22 cellular contexts compared by ENCODE assay signal in genomic region chr2:54969940-54970338, GRCh38.
DNase-seq lines count a peak whose midpoint lies in the region; ATAC-seq, FAIRE-seq and TF ChIP-seq lines count a peak whose summit lies in the region.
"Had no signal": no experiment of that assay in that cellular context is flagged by ENCODE, and none has a peak within 500 bp of the region (broad histone marks: within the 10 kb centered on the region; RNA-seq: fewer than 3 reads in every experiment).

No MANE protein-coding gene starts in this region.

- no peak overlapping the region for H3K4me2 ChIP-seq in Karpas-422 (ENCODE audit: low read depth, low read length, poor library complexity, severe bottlenecking)

- peaks cover 36% of the 10 kb centered on the region for H3K79me2 ChIP-seq in Karpas-422 (ENCODE audit: low read length)

- H3K4me1 Mint-ChIP-seq in WTC11, result peaks cover 35% of the 10 kb centered on the region
- peaks cover 73 to 85% of the 10 kb centered on the region in 2 donors for H3K4me1 Mint-ChIP-seq in immature natural killer cell

- no peak overlapping the region for H3K9ac ChIP-seq in Karpas-422 (ENCODE audit: low read length)
- H3K9ac ChIP-seq in skeletal muscle tissue (ENCODE audit: low read depth in 1 of 3, low read length in 3 of 3), result peak overlapping the region; percentile 4 to 14 (median 4)

- H3K27me3 ChIP-seq in Karpas-422 (ENCODE audit: low read length) (no peaks in the 10 kb centered on the region), skeletal muscle tissue (ENCODE audit: control insufficient read depth in 3 of 3, insufficient read depth in 3 of 3, low read length in 3 of 3) (no peaks in the 10 kb centered on the region)
- H3K27me3 ChIP-seq: Peyer's patch had no signal

- no peak overlapping the region for H2AFZ ChIP-seq in Karpas-422 (ENCODE audit: low read length)

- H3K9me3 Mint-ChIP-seq in WTC11, result peaks cover 13% of the 10 kb centered on the region
- H3K9me3 Mint-ChIP-seq in immature natural killer cell, result no peaks in the 10 kb centered on the region

- H4K20me1 ChIP-seq in Karpas-422 (ENCODE audit: insufficient read depth, low read depth, low read length), result no peaks in the 10 kb centered on the region

- H3K27me3 Mint-ChIP-seq in WTC11 (ENCODE audit: low read depth) (no peaks in the 10 kb centered on the region), immature natural killer cell (ENCODE audit: low read depth in 3 of 3) (peaks cover 0 to 2% (median 1%) of the 10 kb centered on the region in 3 donors)
- H3K27me3 Mint-ChIP-seq: CD4-positive, CD25-positive, alpha-beta regulatory T cell had no signal

- H3K27ac ChIP-seq in Karpas-422 (ENCODE audit: low read length) (0 out of 2 replicates have a peak overlapping the region, but pooled peaks have one; percentile 23), skeletal muscle tissue (ENCODE audit: low read depth, low read length) (peak overlapping the region; percentile 88)
- H3K27ac ChIP-seq: Peyer's patch had no signal

- no peak overlapping the region for H3K4me3 ChIP-seq in Karpas-422 (ENCODE audit: low read length)
- no peak overlapping the region for H3K4me3 ChIP-seq in skeletal muscle tissue (ENCODE audit: low read length in 3 of 3)
- H3K4me3 ChIP-seq: GM12878, Peyer's patch had no signal

- no peak overlapping the region for H3K4me3 Mint-ChIP-seq in WTC11
- H3K4me3 Mint-ChIP-seq in immature natural killer cell, result no peak overlapping the region
- H3K4me3 Mint-ChIP-seq: CD4-positive, CD25-positive, alpha-beta regulatory T cell had no signal

- peaks cover 63% of the 10 kb centered on the region; the same call in 1 of the 2 replicates for H3K36me3 ChIP-seq in Karpas-422 (ENCODE audit: insufficient read depth, low read length)
- H3K36me3 ChIP-seq in skeletal muscle tissue (ENCODE audit: control insufficient read depth in 3 of 3, insufficient read depth in 3 of 3, low read length in 3 of 3), result peaks cover 9 to 15% (median 10%) of the 10 kb centered on the region in 3 donors

- DNase-seq in Karpas-422, result no peak
- DNase-seq in WTC11 (ENCODE audit: low spot score), result no peak
- no peak for DNase-seq in immature natural killer cell
- no peak for DNase-seq in GM19239 (ENCODE audit: insufficient read length, low spot score)
- no peak for DNase-seq in stimulated activated CD4-positive, alpha-beta T cell treated with anti-CD3 and anti-CD28 coated beads, Interleukin-1b, Interleukin-23, amount 100 ng/mL, for 48 hours
- DNase-seq: Caco-2; CD4-positive, CD25-positive, alpha-beta regulatory T cell; DMS 273 treated with DMSO at 0.1 percent for 48 hours; KBM-7; NCI-H1092; NCI-H1436; NCI-H187 treated with DMSO at 0.1 percent for 48 hours; NCI-H2107; NCI-H226; NCI-H524 treated with DMSO at 0.1 percent for 48 hours; NCI-H82; Peyer's patch had no signal

- peaks cover 31% of the 10 kb centered on the region for H3K36me3 Mint-ChIP-seq in WTC11
- H3K36me3 Mint-ChIP-seq in immature natural killer cell, result peaks cover 0 to 20% (median 11%) of the 10 kb centered on the region in 3 donors

- no peaks in the 10 kb centered on the region for H3K9me2 ChIP-seq in Karpas-422 (replicated peaks; ENCODE audit: insufficient read depth, low read length)

- no peak for FAIRE-seq in GM19239 (lab: Jason Lieb, UNC)
- FAIRE-seq: GM12878, H54 had no signal

- POLR2A ChIA-PET in WTC11 (lab: Charles Lee), result no interaction called here

- no peak for ATAC-seq in WTC11
- ATAC-seq in HG02981 (IDR thresholded peaks at IDR 0.05; ENCODE audit: unreplicated experiment), result no peak
- ATAC-seq: GM12878, SK-N-SH treated with all-trans-retinoic acid at 6 μM for 48 hours had no signal

- CTCF ChIA-PET in WTC11 (lab: Charles Lee), result no interaction called here

- H3K27ac Mint-ChIP-seq in WTC11, result peak overlapping the region; percentile 68
- peak overlapping the region in 5 of 6 donors; percentile 5 to 55 (median 40) for H3K27ac Mint-ChIP-seq in immature natural killer cell

- TF ChIP-seq CTCF in WTC11 (IDR thresholded peaks at IDR 0.05), result no peak

- H3K4me1 ChIP-seq in Karpas-422 (ENCODE audit: low read length) (peaks cover 5% of the 10 kb centered on the region; the same call in 1 of the 2 replicates), skeletal muscle tissue (ENCODE audit: control insufficient read depth in 3 of 3, insufficient read depth in 3 of 3, low read length in 3 of 3) (peaks cover 58 to 87% (median 87%) of the 10 kb centered on the region in 3 donors)
- H3K4me1 ChIP-seq: Caco-2, Peyer's patch had no signal

- H3K9me3 ChIP-seq in Karpas-422 (ENCODE audit: low read length) (no peaks in the 10 kb centered on the region), skeletal muscle tissue (ENCODE audit: control insufficient read depth in 3 of 3, low read length in 3 of 3) (no peaks in the 10 kb centered on the region)
- H3K9me3 ChIP-seq: Caco-2, Peyer's patch had no signal

TF ChIP-seq in WTC11, 78 proteins besides CTCF, POLR2A, EP300 and RAD21 (continues in another document):
- no peak for TF ChIP-seq NFE2L1 (CRISPR knock-in tag; IDR thresholded peaks at IDR 0.05)
- TF ChIP-seq IRF1 (CRISPR knock-in tag; IDR thresholded peaks at IDR 0.05), result no peak
- TF ChIP-seq ZNF281 (CRISPR knock-in tag; IDR thresholded peaks at IDR 0.05), result no peak
- TF ChIP-seq USF1 (CRISPR knock-in tag; IDR thresholded peaks at IDR 0.05), result no peak
- TF ChIP-seq MLX (CRISPR knock-in tag; IDR thresholded peaks at IDR 0.05), result no peak
- no peak for TF ChIP-seq CREB1 (CRISPR knock-in tag; IDR thresholded peaks at IDR 0.05)
- TF ChIP-seq NFYB (CRISPR knock-in tag; conservative IDR thresholded peaks at IDR 0.05; ENCODE audit: low read depth), result no peak
- no peak for TF ChIP-seq TEAD4 (CRISPR knock-in tag; IDR thresholded peaks at IDR 0.05)
- no peak for TF ChIP-seq SP1 (CRISPR knock-in tag; conservative IDR thresholded peaks at IDR 0.05)
- no peak for TF ChIP-seq SMAD4 (CRISPR knock-in tag; IDR thresholded peaks at IDR 0.05)
- TF ChIP-seq ATF2 (CRISPR knock-in tag; IDR thresholded peaks at IDR 0.05; ENCODE audit: borderline replicate concordance, low read depth), result no peak
